24 cellular contexts compared by ENCODE assay signal in genomic region chr15:47431501-47431900, GRCh38.
DNase-seq lines count a peak whose midpoint lies in the region; ATAC-seq, FAIRE-seq and TF ChIP-seq lines count a peak whose summit lies in the region.
"Had no signal": no experiment of that assay in that cellular context is flagged by ENCODE, and none has a peak within 500 bp of the region (broad histone marks: within the 10 kb centered on the region; RNA-seq: fewer than 3 reads in every experiment).

No MANE protein-coding gene starts in this region.

- no peak for TF ChIP-seq POLR2A in erythroblast (IDR thresholded peaks at IDR 0.05; ENCODE audit: low read length)

- TF ChIP-seq CTCF in keratinocyte (optimal IDR thresholded peaks at IDR 0.05 in 1 of 3, IDR thresholded peaks at IDR 0.05 in 1 of 3, conservative IDR thresholded peaks at IDR 0.05 in 1 of 3; ENCODE audit: extremely low read depth in 1 of 3, insufficient read depth in 2 of 3, low read length in 3 of 3) = no peak

- H3K9me3 ChIP-seq in GM23248 (ENCODE audit: low read depth) = no peaks in the 10 kb centered on the region
- no peaks in the 10 kb centered on the region for H3K9me3 ChIP-seq in keratinocyte (ENCODE audit: control insufficient read depth, low read depth, low read length)
- H3K9me3 ChIP-seq: breast epithelium, tibial artery had no signal

- in situ Hi-C loops in GM23248 (cut with MboI) = no loop called here

- no peak overlapping the region for H3K4me3 Mint-ChIP-seq in activated naive CD8-positive, alpha-beta T cell treated with anti-CD3 and anti-CD28 coated beads, Interleukin-2, amount 50 U/mL, for 24 hours
- H3K4me3 Mint-ChIP-seq: activated CD8-positive, alpha-beta memory T cell treated with anti-CD3 and anti-CD28 coated beads, Interleukin-2, amount 10 ng/mL, durations not matched to agents 7 days and 5 days; T-helper 2 cell treated with Interferon-gamma antibody and Interleukin-4, amounts not matched to agents 5 μg/mL and 100 μg/mL, for 36 hours had no signal

- H3K4me1 Mint-ChIP-seq in activated naive CD8-positive, alpha-beta T cell treated with anti-CD3 and anti-CD28 coated beads, Interleukin-2, amount 50 U/mL, for 24 hours = no peaks in the 10 kb centered on the region
- H3K4me1 Mint-ChIP-seq: activated CD8-positive, alpha-beta memory T cell treated with anti-CD3 and anti-CD28 coated beads, Interleukin-2, amount 10 ng/mL, durations not matched to agents 7 days and 5 days had no signal

- H3K27me3 Mint-ChIP-seq in activated naive CD8-positive, alpha-beta T cell treated with anti-CD3 and anti-CD28 coated beads, Interleukin-2, amount 50 U/mL, for 24 hours = peaks cover 4% of the 10 kb centered on the region
- H3K27me3 Mint-ChIP-seq: activated CD8-positive, alpha-beta memory T cell treated with anti-CD3 and anti-CD28 coated beads, Interleukin-2, amount 10 ng/mL, durations not matched to agents 7 days and 5 days had no signal

- dilution Hi-C loops in keratinocyte (cut with MboI; ENCODE audit: extremely low pct_ligation_motif_present, low sequenced_read_pairs) = no loop called here

- no peaks in the 10 kb centered on the region for H3K36me3 Mint-ChIP-seq in activated naive CD8-positive, alpha-beta T cell treated with anti-CD3 and anti-CD28 coated beads, Interleukin-2, amount 50 U/mL, for 24 hours (ENCODE audit: low read depth)
- H3K36me3 Mint-ChIP-seq: activated CD8-positive, alpha-beta memory T cell treated with anti-CD3 and anti-CD28 coated beads, Interleukin-2, amount 10 ng/mL, durations not matched to agents 7 days and 5 days had no signal

- no peaks in the 10 kb centered on the region for H3K9me3 Mint-ChIP-seq in activated naive CD8-positive, alpha-beta T cell treated with anti-CD3 and anti-CD28 coated beads, Interleukin-2, amount 50 U/mL, for 24 hours
- H3K9me3 Mint-ChIP-seq: T-helper 2 cell treated with Interferon-gamma antibody and Interleukin-4, amounts not matched to agents 5 μg/mL and 100 μg/mL, for 36 hours had no signal

- no peaks in the 10 kb centered on the region for H3F3A ChIP-seq in GM23248 (ENCODE audit: insufficient read depth)

- no peak for ATAC-seq in HG03139 (IDR thresholded peaks at IDR 0.05; ENCODE audit: unreplicated experiment)
- ATAC-seq in activated naive CD8-positive, alpha-beta T cell treated with anti-CD3 and anti-CD28 coated beads, Interleukin-2, amount 50 U/mL, for 24 hours = no peak
- ATAC-seq: activated CD4-positive, CD25-positive, alpha-beta regulatory T cell treated with anti-CD3 and anti-CD28 coated beads, Interleukin-2, amount 50 U/mL, for 24 hours; activated CD8-positive, alpha-beta memory T cell treated with anti-CD3 and anti-CD28 coated beads, Interleukin-2, amount 10 ng/mL, durations not matched to agents 7 days and 5 days had no signal

- H3K36me3 ChIP-seq in ACC112 (ENCODE audit: insufficient read depth, low read length) (no peaks in the 10 kb centered on the region), GM23248 (ENCODE audit: low read depth) (no peaks in the 10 kb centered on the region), keratinocyte (ENCODE audit: control insufficient read depth in 2 of 2, extremely low read depth in 1 of 2, insufficient read depth in 2 of 2, low read length in 2 of 2) (no peaks in the 10 kb centered on the region)
- H3K36me3 ChIP-seq: breast epithelium, tibial artery had no signal

- no peaks in the 10 kb centered on the region for H3K9me1 ChIP-seq in keratinocyte (ENCODE audit: control insufficient read depth, extremely low read depth, insufficient read depth, low read length)

- H3K4me3 ChIP-seq in ACC112 (ENCODE audit: low read depth, low read length) (no peak overlapping the region), GM23248 (no peak overlapping the region), keratinocyte (ENCODE audit: control insufficient read depth in 2 of 3, extremely low read depth in 1 of 3, insufficient read depth in 2 of 3, low read depth in 1 of 3, low read length in 3 of 3) (no peak overlapping the region)
- H3K4me3 ChIP-seq: breast epithelium, tibial artery had no signal

- DNase-seq in GM23248 = peak; percentile 61
- peak; percentile 84 for DNase-seq in astrocyte of the hippocampus (ENCODE audit: low read depth, low spot score)
- peak; percentile 9 for DNase-seq in keratinocyte (ENCODE audit: low read depth, low spot score)
- DNase-seq in activated naive CD8-positive, alpha-beta T cell treated with anti-CD3 and anti-CD28 coated beads, Interleukin-2, amount 50 U/mL, for 24 hours = no peak
- no peak for DNase-seq in erythroblast (lab: John Stamatoyannopoulos, UW)
- no peak for DNase-seq in middle frontal gyrus (ENCODE audit: extremely low spot score, low spot score)
- DNase-seq: activated CD8-positive, alpha-beta memory T cell treated with anti-CD3 and anti-CD28 coated beads, Interleukin-2, amount 10 ng/mL, durations not matched to agents 7 days and 5 days; activated gamma-delta T cell; effector memory CD4-positive, alpha-beta T cell; midbrain; NCI-H345; NK-92 treated with Interleukin-12 subunit alpha and Interleukin-12 subunit beta, amount 100 ng/mL, for 24 hours; nucleus accumbens; Right ventricle myocardium superior; stimulated activated CD4-positive, alpha-beta T cell treated with anti-CD3 and anti-CD28 coated beads, Interleukin-4, amount 100 ng/mL, for 24 hours; tibial artery had no signal

- H3K4me1 ChIP-seq in ACC112 (ENCODE audit: control insufficient read depth, insufficient read depth, low read length, unreplicated experiment) (peaks cover 19% of the 10 kb centered on the region), GM23248 (ENCODE audit: insufficient read depth) (peaks cover 15% of the 10 kb centered on the region; the same call in 1 of the 2 replicates), keratinocyte (ENCODE audit: control insufficient read depth, extremely low read depth, insufficient read depth, low read length) (peaks cover 3% of the 10 kb centered on the region)
- H3K4me1 ChIP-seq: breast epithelium had no signal

- no peaks in the 10 kb centered on the region for H3K27me3 ChIP-seq in ACC112 (ENCODE audit: insufficient read depth, low read length)
- no peaks in the 10 kb centered on the region for H3K27me3 ChIP-seq in GM23248 (replicated peaks; ENCODE audit: insufficient read depth)
- no peaks in the 10 kb centered on the region for H3K27me3 ChIP-seq in keratinocyte (ENCODE audit: control insufficient read depth, extremely low read depth, insufficient read depth, low read length)
- H3K27me3 ChIP-seq: breast epithelium, tibial artery had no signal

- 0 out of 2 replicates have a peak overlapping the region, but pooled peaks have one; percentile 34 for H3K27ac ChIP-seq in ACC112 (ENCODE audit: low read depth, low read length)
- no peak overlapping the region for H3K27ac ChIP-seq in GM23248
- no peak overlapping the region for H3K27ac ChIP-seq in keratinocyte (ENCODE audit: control insufficient read depth, insufficient read depth, low read length)
- H3K27ac ChIP-seq: breast epithelium, KMS-11, tibial artery had no signal

- no peak overlapping the region for H3K27ac Mint-ChIP-seq in activated naive CD8-positive, alpha-beta T cell treated with anti-CD3 and anti-CD28 coated beads, Interleukin-2, amount 50 U/mL, for 24 hours
- H3K27ac Mint-ChIP-seq: activated CD8-positive, alpha-beta memory T cell treated with anti-CD3 and anti-CD28 coated beads, Interleukin-2, amount 10 ng/mL, durations not matched to agents 7 days and 5 days; T-helper 2 cell treated with Interferon-gamma antibody and Interleukin-4, amounts not matched to agents 5 μg/mL and 100 μg/mL, for 36 hours had no signal

- H4K20me1 ChIP-seq in GM23248 (ENCODE audit: insufficient read depth) (no peaks in the 10 kb centered on the region), keratinocyte (ENCODE audit: control insufficient read depth, extremely low read depth, insufficient read depth, low read length) (no peaks in the 10 kb centered on the region)

- H3K79me2 ChIP-seq in ACC112 (ENCODE audit: control insufficient read depth, insufficient read depth, low read length, unreplicated experiment) = no peaks in the 10 kb centered on the region
- no peaks in the 10 kb centered on the region for H3K79me2 ChIP-seq in GM23248 (ENCODE audit: insufficient read depth)
- H3K79me2 ChIP-seq in keratinocyte (ENCODE audit: control insufficient read depth, insufficient read depth, low read length) = no peaks in the 10 kb centered on the region

- WGBS in GM23248 (ENCODE audit: low coverage in 1 of 2, low lambda C conversion rate in 2 of 2, missing lambda C conversion rate in 2 of 2), 2 experiments = 45 to 48% methylated on average over 3 of the region's 3 CpGs

- no peak overlapping the region for H3K4me2 ChIP-seq in GM23248 (ENCODE audit: unreplicated experiment)
- no peak overlapping the region for H3K4me2 ChIP-seq in keratinocyte (ENCODE audit: control insufficient read depth, extremely low read depth, insufficient read depth, low read depth, low read length)
- H3K4me2 ChIP-seq: KMS-11 had no signal

- no peak for FAIRE-seq in keratinocyte (lab: Jason Lieb, UNC)
- FAIRE-seq: A204.1, GM19239 had no signal

- H3K9me2 ChIP-seq in GM23248 (ENCODE audit: insufficient read depth) = no peaks in the 10 kb centered on the region

- H2AFZ ChIP-seq in ACC112 (ENCODE audit: low read length, unreplicated experiment) (no peak overlapping the region), GM23248 (no peak overlapping the region), keratinocyte (ENCODE audit: control insufficient read depth, low read length) (no peak overlapping the region)

- no peak overlapping the region for H3K9ac ChIP-seq in GM23248
- H3K9ac ChIP-seq in keratinocyte (ENCODE audit: control insufficient read depth, extremely low read depth, insufficient read depth, low read length) = no peak overlapping the region
- H3K9ac ChIP-seq: KMS-11 had no signal

Comparison
In these comparisons a context has a peak if more than half of its experiments do, and no peak if none do; other contexts are left out.
1. DNase-seq: peak in GM23248 (single experiment), astrocyte of the hippocampus (single experiment) and keratinocyte (single experiment); none in activated naive CD8-positive, alpha-beta T cell treated with anti-CD3 and anti-CD28 coated beads, Interleukin-2, amount 50 U/mL, for 24 hours (single experiment), erythroblast (0 of 2) and middle frontal gyrus (single experiment).